Comparison of ENCODE assay signal across 23 cellular contexts in genomic region chr12:16006752-16007151, GRCh38.
"Had no signal": no experiment of that assay in that cellular context is flagged by ENCODE, and none has a peak within 500 bp of the region (broad histone marks: within the 10 kb centered on the region; RNA-seq: fewer than 3 reads in every experiment).

No MANE protein-coding gene starts in this region.

- H3K27ac ChIP-seq: RWPE1 had no signal

- H3K4me3 ChIP-seq: MG63 had no signal

- FAIRE-seq: HepG2 had no signal

- DNase-seq: IMR-90, Karpas-422, KG1, MG63, NCI-H1092, NCI-H1105 treated with DMSO at 0.1 percent for 48 hours, NCI-H1417 treated with DMSO at 0.1 percent for 48 hours, NCI-H146, NCI-H1694 treated with DMSO at 0.1 percent for 48 hours, NCI-H1930, NCI-H2081, NCI-H2171, NCI-H226, NCI-H446, NCI-H510A, NCI-H524 treated with DMSO at 0.1 percent for 48 hours, NCI-H69, NCI-H774, PC-3, SHP77, SK-N-SH had no signal

- H3K27me3 ChIP-seq: MG63 had no signal

- H3K9me3 ChIP-seq: MG63, SK-N-SH had no signal

- H3K9ac ChIP-seq: SK-N-SH had no signal

- H3K4me2 ChIP-seq: SK-N-SH had no signal

- H3K36me3 ChIP-seq: MG63 had no signal
